9 cellular contexts compared by ENCODE assay signal in the genomic region with DNA sequence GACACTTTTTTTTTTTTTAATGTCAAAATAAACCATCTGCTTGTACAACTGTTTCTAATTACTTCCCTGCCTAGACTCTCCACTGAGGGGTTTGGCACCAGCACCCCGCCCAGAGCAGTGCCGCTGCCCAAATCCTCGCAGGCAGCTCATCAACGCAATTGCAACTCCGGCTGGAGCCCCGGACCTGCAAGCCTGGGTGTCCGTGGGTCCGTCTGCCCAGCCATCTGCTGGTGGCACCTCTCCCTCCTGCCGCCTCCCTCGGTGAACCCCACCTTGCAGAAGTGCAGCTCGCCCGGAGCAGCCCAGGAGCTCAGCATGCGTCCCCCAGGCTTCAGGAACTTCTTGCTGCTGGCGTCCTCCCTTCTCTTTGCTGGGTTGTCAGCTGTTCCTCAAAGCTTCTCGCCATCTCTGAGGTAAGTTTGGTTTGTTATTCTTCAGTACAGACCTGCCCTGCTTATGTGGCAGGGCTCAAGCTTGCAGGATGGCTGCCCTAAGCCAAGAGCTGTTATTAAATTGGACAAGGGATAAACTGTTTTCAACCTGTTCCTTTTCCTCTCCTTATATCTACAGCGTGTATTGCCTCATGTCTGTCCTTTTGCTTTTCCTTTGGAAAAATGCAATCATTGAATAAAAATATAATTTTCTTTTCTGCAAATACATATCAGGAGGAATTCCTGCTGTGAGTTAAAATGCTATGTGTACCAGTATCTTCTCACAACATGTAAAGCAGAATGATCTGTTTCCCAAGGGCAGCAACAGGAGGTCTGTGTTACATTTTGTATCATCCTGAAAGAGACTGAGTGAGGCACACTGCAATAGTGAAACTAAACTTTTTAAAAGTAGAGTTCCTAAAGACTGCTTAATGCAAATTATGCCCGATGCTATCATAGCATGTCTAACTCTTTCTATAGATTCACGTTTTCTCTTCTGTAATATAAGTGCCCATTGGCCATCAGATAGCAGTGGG. TPM values are rescaled to one million over a fixed set of nuclear protein-coding genes. Genes with fewer than 3 reads are reported as not detected.
DNase-seq lines count a peak whose midpoint lies in the region; ATAC-seq and TF ChIP-seq lines count a peak whose summit lies in the region.
"Had no signal": no experiment of that assay in that cellular context is flagged by ENCODE, and none has a peak within 500 bp of the region (broad histone marks: within the 10 kb centered on the region; RNA-seq: fewer than 3 reads in every experiment).

TSS of gene ITGBL1 (plus strand) at position 157 of the 967 bp plus-strand sequence. CDS start at position 316, 159 bp downstream.

- peak within 1 kb of the TSS; percentile 6 for H3K4me3 ChIP-seq in naive thymus-derived CD4-positive, alpha-beta T cell (ENCODE audit: low read length)
- H3K4me3 ChIP-seq: cardiac muscle cell had no signal

- no peak within 1 kb of the TSS for H3K27ac ChIP-seq in naive thymus-derived CD4-positive, alpha-beta T cell (ENCODE audit: low read depth, low read length)
- H3K27ac ChIP-seq: cardiac muscle cell had no signal

- in situ Hi-C loops in ACHN (cut with HindIII; ENCODE audit: low pct_ligation_motif_present, low pct_unique_long_range_greater_than_20kb, low sequenced_read_pairs) = no loop called here

- H3K9me3 Mint-ChIP-seq in chondrocyte (ENCODE audit: low read depth) (no peaks in the 10 kb centered on the region), endothelial cell (ENCODE audit: unreplicated experiment) (no peaks in the 10 kb centered on the region)
- H3K9me3 Mint-ChIP-seq in naive thymus-derived CD4-positive, alpha-beta T cell = peaks cover 0 to 5% (median 0%) of the 10 kb centered on the region in 11 donors
- H3K9me3 Mint-ChIP-seq in activated CD4-positive, alpha-beta memory T cell treated with anti-CD3 and anti-CD28 coated beads, Interleukin-2, amount 10 ng/mL, durations not matched to agents 7 days and 5 days = no peaks in the 10 kb centered on the region

- intact Hi-C loops in naive thymus-derived CD4-positive, alpha-beta T cell (cut with micrococcal nuclease) = no loop called here

- CTCF ChIA-PET in naive thymus-derived CD4-positive, alpha-beta T cell (lab: Charles Lee) = no interaction called here
- CTCF ChIA-PET in activated CD4-positive, alpha-beta memory T cell treated with anti-CD3 and anti-CD28 coated beads, Interleukin-2, amount 10 ng/mL, durations not matched to agents 7 days and 5 days (lab: Charles Lee) = interaction anchor here (0.6 kb wide), 1 partner anchor 354 kb away, joined by 3 read pairs; no protein-coding TSS in a partner anchor

- H3K36me3 Mint-ChIP-seq in chondrocyte (ENCODE audit: low read depth) (peaks cover 5% of the 10 kb centered on the region), endothelial cell (ENCODE audit: low read depth, unreplicated experiment) (no peaks in the 10 kb centered on the region)
- H3K36me3 Mint-ChIP-seq in naive thymus-derived CD4-positive, alpha-beta T cell = no peaks in the 10 kb centered on the region
- no peaks in the 10 kb centered on the region for H3K36me3 Mint-ChIP-seq in activated CD4-positive, alpha-beta memory T cell treated with anti-CD3 and anti-CD28 coated beads, Interleukin-2, amount 10 ng/mL, durations not matched to agents 7 days and 5 days (ENCODE audit: low read depth)

- TF ChIP-seq CTCF in chondrocyte (IDR thresholded peaks at IDR 0.05) (peak; percentile 37), endothelial cell (IDR thresholded peaks at IDR 0.05; ENCODE audit: unreplicated experiment) (no peak)

- peak within 1 kb of the TSS; percentile 95 for H3K4me3 Mint-ChIP-seq in chondrocyte (ENCODE audit: unreplicated experiment)
- H3K4me3 Mint-ChIP-seq in naive thymus-derived CD4-positive, alpha-beta T cell = peak within 1 kb of the TSS in 3 of 10 donors; percentile 47 to 62 (median 54)
- H3K4me3 Mint-ChIP-seq in endothelial cell (ENCODE audit: unreplicated experiment) = no peak within 1 kb of the TSS
- no peak within 1 kb of the TSS for H3K4me3 Mint-ChIP-seq in activated CD4-positive, alpha-beta memory T cell treated with anti-CD3 and anti-CD28 coated beads, Interleukin-2, amount 10 ng/mL, durations not matched to agents 7 days and 5 days

- H3K36me3 ChIP-seq in naive thymus-derived CD4-positive, alpha-beta T cell (ENCODE audit: control insufficient read depth in 2 of 3, insufficient read depth in 3 of 3, low read length in 3 of 3) = no peaks in the 10 kb centered on the region
- H3K36me3 ChIP-seq: cardiac muscle cell had no signal

- no peaks in the 10 kb centered on the region for H3K27me3 Mint-ChIP-seq in chondrocyte (ENCODE audit: low read depth)
- peaks cover 13 to 42% (median 27%) of the 10 kb centered on the region in 5 donors for H3K27me3 Mint-ChIP-seq in naive thymus-derived CD4-positive, alpha-beta T cell
- no peaks in the 10 kb centered on the region for H3K27me3 Mint-ChIP-seq in endothelial cell (ENCODE audit: unreplicated experiment)
- peaks cover 12% of the 10 kb centered on the region for H3K27me3 Mint-ChIP-seq in activated CD4-positive, alpha-beta memory T cell treated with anti-CD3 and anti-CD28 coated beads, Interleukin-2, amount 10 ng/mL, durations not matched to agents 7 days and 5 days

- H3K4me1 Mint-ChIP-seq in chondrocyte (ENCODE audit: low read depth) = peaks cover 77% of the 10 kb centered on the region
- peaks cover 0 to 9% (median 0%) of the 10 kb centered on the region in 7 donors for H3K4me1 Mint-ChIP-seq in naive thymus-derived CD4-positive, alpha-beta T cell
- H3K4me1 Mint-ChIP-seq in endothelial cell (ENCODE audit: unreplicated experiment) = no peaks in the 10 kb centered on the region
- H3K4me1 Mint-ChIP-seq in activated CD4-positive, alpha-beta memory T cell treated with anti-CD3 and anti-CD28 coated beads, Interleukin-2, amount 10 ng/mL, durations not matched to agents 7 days and 5 days = peaks cover 6% of the 10 kb centered on the region

- DNase-seq in ACHN (peak; percentile 10), chondrocyte (ENCODE audit: low spot score) (peak; percentile 94), middle frontal gyrus (ENCODE audit: extremely low spot score, low spot score) (no peak), endothelial cell (ENCODE audit: low spot score) (no peak)
- no peak for DNase-seq in naive thymus-derived CD4-positive, alpha-beta T cell
- DNase-seq in activated CD4-positive, alpha-beta memory T cell treated with anti-CD3 and anti-CD28 coated beads, Interleukin-2, amount 10 ng/mL, durations not matched to agents 7 days and 5 days = no peak

- no peaks in the 10 kb centered on the region for H3K4me1 ChIP-seq in naive thymus-derived CD4-positive, alpha-beta T cell (ENCODE audit: control insufficient read depth in 2 of 2, insufficient read depth in 2 of 2, low read length in 2 of 2)

- ATAC-seq in GM19351 (IDR thresholded peaks at IDR 0.05; ENCODE audit: unreplicated experiment) (peak; percentile 92), HG03432 (IDR thresholded peaks at IDR 0.05; ENCODE audit: unreplicated experiment) (peak; percentile 90)
- no peak for ATAC-seq in naive thymus-derived CD4-positive, alpha-beta T cell

- H3K27ac Mint-ChIP-seq in chondrocyte (ENCODE audit: unreplicated experiment) (peak within 1 kb of the TSS; percentile 96), endothelial cell (ENCODE audit: unreplicated experiment) (no peak within 1 kb of the TSS)
- H3K27ac Mint-ChIP-seq in naive thymus-derived CD4-positive, alpha-beta T cell = no peak within 1 kb of the TSS
- no peak within 1 kb of the TSS for H3K27ac Mint-ChIP-seq in activated CD4-positive, alpha-beta memory T cell treated with anti-CD3 and anti-CD28 coated beads, Interleukin-2, amount 10 ng/mL, durations not matched to agents 7 days and 5 days

- peaks cover 0 to 8% of the 10 kb centered on the region in 2 donors for H3K27me3 ChIP-seq in naive thymus-derived CD4-positive, alpha-beta T cell (ENCODE audit: control insufficient read depth in 2 of 2, insufficient read depth in 2 of 2, low read length in 2 of 2)

- H3K9me3 ChIP-seq in naive thymus-derived CD4-positive, alpha-beta T cell (ENCODE audit: control insufficient read depth in 2 of 3, low read length in 3 of 3) = no peaks in the 10 kb centered on the region

- POLR2A ChIA-PET in naive thymus-derived CD4-positive, alpha-beta T cell (lab: Charles Lee) = no interaction called here
- POLR2A ChIA-PET in activated CD4-positive, alpha-beta memory T cell treated with anti-CD3 and anti-CD28 coated beads, Interleukin-2, amount 10 ng/mL, durations not matched to agents 7 days and 5 days (lab: Charles Lee) = no interaction called here

RNA-seq across cellular contexts. Expression of gene ITGBL1, which starts in this region (rescaled TPM):
- 391 to 806 TPM (median 407 TPM) in 3 replicates for total RNA-seq in chondrocyte
- total RNA-seq in naive thymus-derived CD4-positive, alpha-beta T cell = not detected
- polyA plus RNA-seq in naive thymus-derived CD4-positive, alpha-beta T cell = not detected
- not detected for total RNA-seq in endothelial cell (ENCODE audit: unreplicated experiment)
- not detected for total RNA-seq in activated CD4-positive, alpha-beta memory T cell treated with anti-CD3 and anti-CD28 coated beads, Interleukin-2, amount 10 ng/mL, durations not matched to agents 7 days and 5 days
- total RNA-seq: cardiac muscle cell had no signal
- polyA plus RNA-seq: cardiac muscle cell had no signal

Comparison
In these comparisons a context has a peak if more than half of its experiments do, and no peak if none do; other contexts are left out.
1. RNA of gene ITGBL1 (total RNA-seq): 391 to 806 TPM in chondrocyte; not detected in naive thymus-derived CD4-positive, alpha-beta T cell, not detected in endothelial cell (single experiment) and not detected in activated CD4-positive, alpha-beta memory T cell treated with anti-CD3 and anti-CD28 coated beads, Interleukin-2, amount 10 ng/mL, durations not matched to agents 7 days and 5 days; every median in the first group is over 100 times any median in the second.
2. DNase-seq: peak in ACHN (single experiment) and chondrocyte (single experiment); none in naive thymus-derived CD4-positive, alpha-beta T cell (0 of 9), middle frontal gyrus (single experiment), endothelial cell (single experiment) and activated CD4-positive, alpha-beta memory T cell treated with anti-CD3 and anti-CD28 coated beads, Interleukin-2, amount 10 ng/mL, durations not matched to agents 7 days and 5 days (single experiment).